Comparison of ENCODE assay signal across 19 cellular contexts in the genomic region with DNA sequence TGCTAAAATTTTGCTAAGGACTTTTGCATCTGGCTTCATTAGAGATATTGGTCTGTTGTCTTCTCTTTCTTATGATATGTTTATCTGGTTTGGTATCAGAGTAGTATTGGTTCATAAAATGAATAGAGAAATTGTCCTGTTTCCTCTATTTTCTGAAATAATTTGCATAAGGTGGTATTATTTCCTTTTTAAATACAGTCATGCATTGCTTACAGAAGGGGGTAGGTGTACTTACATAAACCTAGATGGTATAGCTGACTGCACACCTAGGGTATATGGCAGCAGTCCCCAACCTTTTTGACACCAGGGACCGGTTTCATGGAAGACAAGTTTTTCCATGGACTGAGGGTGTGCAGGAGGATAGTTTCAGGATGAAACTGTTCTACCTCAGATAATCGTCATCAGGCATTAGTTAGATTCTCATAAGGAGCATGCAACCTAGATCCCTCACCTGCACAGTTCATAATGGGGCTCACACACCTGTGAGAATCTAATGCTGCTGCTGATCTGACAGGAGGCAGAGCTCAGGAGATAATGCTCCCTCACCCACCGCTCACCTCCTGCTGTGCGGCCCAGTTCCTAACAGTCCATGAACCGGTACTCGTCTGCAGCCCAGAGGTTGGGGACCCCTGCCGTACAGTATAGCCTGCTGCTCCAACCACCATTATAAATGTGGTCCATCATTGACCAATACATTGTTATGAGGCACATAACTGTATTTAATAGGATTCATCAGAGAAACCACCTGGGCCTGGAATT.
A peak's percentile ranks its signal among the peaks of the same experiment; 100 is the strongest.
DNase-seq lines count a peak whose midpoint lies in the region; ATAC-seq lines count a peak whose summit lies in the region.
"Had no signal": no experiment of that assay in that cellular context is flagged by ENCODE, and none has a peak within 500 bp of the region (broad histone marks: within the 10 kb centered on the region; RNA-seq: fewer than 3 reads in every experiment).

No MANE protein-coding gene starts in this region.

- H3K4me1 Mint-ChIP-seq in activated CD8-positive, alpha-beta memory T cell treated with anti-CD3 and anti-CD28 coated beads, Interleukin-2, amount 10 ng/mL, durations not matched to agents 7 days and 5 days = peaks cover 19% of the 10 kb centered on the region

- H3K27ac Mint-ChIP-seq in activated CD8-positive, alpha-beta memory T cell treated with anti-CD3 and anti-CD28 coated beads, Interleukin-2, amount 10 ng/mL, durations not matched to agents 7 days and 5 days = no peak overlapping the region

- H3K4me3 Mint-ChIP-seq in activated CD8-positive, alpha-beta memory T cell treated with anti-CD3 and anti-CD28 coated beads, Interleukin-2, amount 10 ng/mL, durations not matched to agents 7 days and 5 days = no peak overlapping the region

- H3K9me3 Mint-ChIP-seq in activated CD8-positive, alpha-beta memory T cell treated with anti-CD3 and anti-CD28 coated beads, Interleukin-2, amount 10 ng/mL, durations not matched to agents 7 days and 5 days (ENCODE audit: low read depth) = no peaks in the 10 kb centered on the region

- peak; percentile 16 for DNase-seq in activated CD8-positive, alpha-beta memory T cell treated with anti-CD3 and anti-CD28 coated beads, Interleukin-2, amount 10 ng/mL, durations not matched to agents 7 days and 5 days
- DNase-seq in activated CD8-positive, alpha-beta memory T cell treated with anti-CD3 and anti-CD28 coated beads, Interleukin-2, amount 50 U/mL, for 4 hours = no peak
- DNase-seq in islet precursor cell (peak; percentile 5), ureter (ENCODE audit: low spot score) (peak; percentile 15), activated gamma-delta T cell treated with Interleukin-2 at 50 U/mL for 16 hours (no peak), occipital lobe (lab: John Stamatoyannopoulos, UW) (no peak), glomerular visceral epithelial cell (ENCODE audit: extremely low spot score) (no peak)
- DNase-seq: 8988T, C1 segment of cervical spinal cord, KBM-7, MG63, NCI-H1105, NCI-H187 treated with DMSO at 0.1 percent for 48 hours, NCI-H2171, NCI-H774 had no signal

- ATAC-seq in activated CD8-positive, alpha-beta memory T cell treated with anti-CD3 and anti-CD28 coated beads, Interleukin-2, amount 10 ng/mL, durations not matched to agents 7 days and 5 days = no peak
- peak; percentile 51 for ATAC-seq in HG03175 (IDR thresholded peaks at IDR 0.05; ENCODE audit: unreplicated experiment)
- ATAC-seq: HCT116, Panc1, Right ventricle myocardium inferior had no signal

- H3K36me3 Mint-ChIP-seq in activated CD8-positive, alpha-beta memory T cell treated with anti-CD3 and anti-CD28 coated beads, Interleukin-2, amount 10 ng/mL, durations not matched to agents 7 days and 5 days = no peaks in the 10 kb centered on the region

- no peaks in the 10 kb centered on the region for H3K27me3 Mint-ChIP-seq in activated CD8-positive, alpha-beta memory T cell treated with anti-CD3 and anti-CD28 coated beads, Interleukin-2, amount 10 ng/mL, durations not matched to agents 7 days and 5 days

- CTCF ChIA-PET in activated CD8-positive, alpha-beta memory T cell treated with anti-CD3 and anti-CD28 coated beads, Interleukin-2, amount 10 ng/mL, durations not matched to agents 7 days and 5 days (lab: Charles Lee) = interaction anchor here (1.2 to 1.8 kb wide), 2 partner anchors 12 to 321 kb away, joined by 4 to 5 read pairs; no protein-coding TSS in a partner anchor

Comparison
In these comparisons a context has a peak if more than half of its experiments do, and no peak if none do; other contexts are left out.
1. DNase-seq: peak in activated CD8-positive, alpha-beta memory T cell treated with anti-CD3 and anti-CD28 coated beads, Interleukin-2, amount 10 ng/mL, durations not matched to agents 7 days and 5 days (single experiment), islet precursor cell (single experiment) and ureter (single experiment); none in activated CD8-positive, alpha-beta memory T cell treated with anti-CD3 and anti-CD28 coated beads, Interleukin-2, amount 50 U/mL, for 4 hours (single experiment), activated gamma-delta T cell treated with Interleukin-2 at 50 U/mL for 16 hours (single experiment), occipital lobe (single experiment) and glomerular visceral epithelial cell (single experiment).